Comparison of ENCODE assay signal across 19 cellular contexts in the genomic region with DNA sequence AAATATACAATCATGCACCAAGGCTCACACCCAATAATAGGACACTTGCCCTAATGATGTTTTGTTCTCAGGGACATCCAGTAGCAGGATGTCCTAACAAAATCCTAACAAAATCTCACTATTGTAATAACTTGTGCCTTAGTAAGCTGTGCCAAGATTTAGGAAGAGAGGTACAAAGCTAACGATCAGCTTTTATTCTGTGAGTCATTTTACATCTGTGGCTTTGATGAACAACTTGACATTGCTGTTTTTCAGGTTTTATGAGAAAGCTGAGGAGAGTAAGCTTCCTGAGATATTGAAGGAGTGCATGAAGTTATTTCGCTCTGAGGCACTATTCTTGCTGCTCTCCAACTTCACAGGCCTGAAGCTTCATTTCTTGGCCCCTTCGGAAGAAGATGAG. TPM values are rescaled to one million over a fixed set of nuclear protein-coding genes. Genes with fewer than 3 reads are reported as not detected.
DNase-seq lines count a peak whose midpoint lies in the region; ATAC-seq, FAIRE-seq and TF ChIP-seq lines count a peak whose summit lies in the region.
"Had no signal": no experiment of that assay in that cellular context is flagged by ENCODE, and none has a peak within 500 bp of the region (broad histone marks: within the 10 kb centered on the region; RNA-seq: fewer than 3 reads in every experiment).

No MANE protein-coding gene starts in this region.

- peak overlapping the region; percentile 70 for H3K27ac Mint-ChIP-seq in MCF 10A (ENCODE audit: low read depth, unreplicated experiment)
- H3K27ac Mint-ChIP-seq: HFFc6 had no signal

- TF ChIP-seq CTCF in MCF 10A (IDR thresholded peaks at IDR 0.05; ENCODE audit: unreplicated experiment) (no peak), breast epithelium (IDR thresholded peaks at IDR 0.05) (no peak), bronchial epithelial cell (IDR thresholded peaks at IDR 0.05; ENCODE audit: insufficient read depth, low read length, severe bottlenecking) (no peak), esophagus squamous epithelium (IDR thresholded peaks at IDR 0.05) (no peak), D721Med (IDR thresholded peaks at IDR 0.05; ENCODE audit: insufficient read depth, missing control alignments) (no peak)

- H3K27me3 ChIP-seq in breast epithelium (no peaks in the 10 kb centered on the region), bronchial epithelial cell (ENCODE audit: control insufficient read depth, insufficient read depth, low read length) (no peaks in the 10 kb centered on the region), esophagus squamous epithelium (no peaks in the 10 kb centered on the region)

- no peak overlapping the region for H3K4me3 Mint-ChIP-seq in MCF 10A (ENCODE audit: unreplicated experiment)
- H3K4me3 Mint-ChIP-seq: CD14-positive monocyte, HFFc6 had no signal

- 35 to 79% methylated on average over 3 of the region's 3 CpGs for WGBS in esophagus squamous epithelium, 2 donors

- H3K36me3 Mint-ChIP-seq in MCF 10A (ENCODE audit: insufficient read depth, unreplicated experiment): peaks cover 96% of the 10 kb centered on the region

- H3K4me1 Mint-ChIP-seq in MCF 10A (ENCODE audit: insufficient read depth, unreplicated experiment): peaks cover 3% of the 10 kb centered on the region
- H3K4me1 Mint-ChIP-seq: CD14-positive monocyte had no signal

- no peak for DNase-seq in MCF 10A (ENCODE audit: unreplicated experiment)
- no peak for DNase-seq in breast epithelium (ENCODE audit: low spot score in 2 of 2)
- DNase-seq in bronchial epithelial cell (ENCODE audit: low read depth): peak; percentile 80
- no peak for DNase-seq in esophagus squamous epithelium (lab: John Stamatoyannopoulos, UW)
- no peak for DNase-seq in D721Med (ENCODE audit: insufficient read length, low spot score)
- DNase-seq in SW 1271 (lab: John Stamatoyannopoulos, UW): no peak
- DNase-seq: COR-L47, DMS53, HFFc6, KG1, NCI-H1048, NCI-H1436 treated with DMSO at 0.1 percent for 48 hours, NCI-H2029 treated with DMSO at 0.1 percent for 48 hours, NCI-H2171 treated with DMSO at 0.1 percent for 48 hours, NCI-H774 had no signal

- BruUV-seq in MCF 10A (replicated peaks; lab: Mats Ljungman, UMichigan): no TSS peak

- H3K9me3 ChIP-seq in breast epithelium: no peaks in the 10 kb centered on the region
- no peaks in the 10 kb centered on the region for H3K9me3 ChIP-seq in esophagus squamous epithelium

- intact Hi-C loops in MCF 10A (cut with micrococcal nuclease): no loop called here
- intact Hi-C loops in breast epithelium (cut with DNase I; ENCODE audit: low total_unique reads): no loop called here
- intact Hi-C loops in esophagus squamous epithelium (cut with DNase I): no loop called here

- H3K4me3 ChIP-seq in breast epithelium (no peak overlapping the region), bronchial epithelial cell (ENCODE audit: low read depth, low read length) (no peak overlapping the region), esophagus squamous epithelium (peak overlapping the region in 1 of 4 donors; percentile 3)

- H3K27ac ChIP-seq in breast epithelium: no peak overlapping the region
- peak overlapping the region in 3 of 4 donors; percentile 38 to 68 (median 57) for H3K27ac ChIP-seq in esophagus squamous epithelium

- TF ChIP-seq POLR2A in breast epithelium (IDR thresholded peaks at IDR 0.05) (no peak), esophagus squamous epithelium (IDR thresholded peaks at IDR 0.05) (no peak)

- no peaks in the 10 kb centered on the region for H3K4me1 ChIP-seq in breast epithelium
- peaks cover 0 to 48% (median 4%) of the 10 kb centered on the region in 3 donors for H3K4me1 ChIP-seq in esophagus squamous epithelium

- CTCF ChIA-PET in MCF 10A (lab: Yijun Ruan, JAX): no interaction called here

- no peak for ATAC-seq in GM21423 (IDR thresholded peaks at IDR 0.05; ENCODE audit: unreplicated experiment)
- ATAC-seq: HepG2 had no signal

- no peaks in the 10 kb centered on the region for H3K9me3 Mint-ChIP-seq in MCF 10A (ENCODE audit: unreplicated experiment)
- H3K9me3 Mint-ChIP-seq: CD14-positive monocyte, HFFc6 had no signal

- H3K36me3 ChIP-seq in breast epithelium (no peaks in the 10 kb centered on the region), bronchial epithelial cell (ENCODE audit: control insufficient read depth, insufficient read depth, low read length) (peaks cover 29% of the 10 kb centered on the region), esophagus squamous epithelium (peaks cover 5 to 100% (median 46%) of the 10 kb centered on the region in 3 donors)

- POLR2A ChIA-PET in MCF 10A (lab: Yijun Ruan, JAX): interaction anchor here (1.2 to 1.7 kb wide), 2 partner anchors 11 to 19 kb away, joined by 5 read pairs; partner anchors contain the start of genes NUDT21 and OGFOD1

- FAIRE-seq in bronchial epithelial cell (lab: Jason Lieb, UNC) (no peak), D721Med (lab: Jason Lieb, UNC) (no peak)
- FAIRE-seq: GM19239, HepG2 had no signal

- no peaks in the 10 kb centered on the region for H3K27me3 Mint-ChIP-seq in MCF 10A (ENCODE audit: insufficient read depth, unreplicated experiment)

RNA-seq across cellular contexts. Expression of gene OGFOD1, which starts 18.9 kb away (rescaled TPM):
- total RNA-seq in MCF 10A (2022) (68.5 and 72.5 TPM in 2 replicates), breast epithelium (10 to 100 TPM; 21.4 to 36.3 (median 25.2) TPM), bronchial epithelial cell (30.0 and 63.5 TPM in 2 replicates), esophagus squamous epithelium (10 to 100 TPM; 28.8 to 58.3 (median 32.1) TPM)

RNA-seq across cellular contexts. Expression of gene NUDT21, which starts 19.1 kb away (rescaled TPM):
- total RNA-seq in MCF 10A (2022): 81.7 and 83.4 TPM in 2 replicates
- total RNA-seq in breast epithelium: 10 to 100 TPM; 53.9 to 65.3 (median 54.1) TPM
- total RNA-seq in bronchial epithelial cell: 41.5 and 45.8 TPM in 2 replicates
- total RNA-seq in esophagus squamous epithelium: 10 to 100 TPM; 39.4 to 55.5 (median 48.2) TPM

RNA-seq across cellular contexts. Expression of gene AMFR, which starts 44.9 kb away (rescaled TPM):
- total RNA-seq in MCF 10A (2022): 97.2 and 109 TPM in 2 replicates
- total RNA-seq in breast epithelium: 100 to 1,000 TPM; 156 to 205 (median 188) TPM
- 224 and 319 TPM in 2 replicates for total RNA-seq in bronchial epithelial cell
- 100 to 1,000 TPM in 2 of 4 donors, 10 to 100 TPM in 2; 69.9 to 133 (median 111) TPM for total RNA-seq in esophagus squamous epithelium

RNA-seq across cellular contexts. Expression of gene BBS2, which starts 49.6 kb away (rescaled TPM):
- total RNA-seq in MCF 10A (2022) (23.9 and 25.8 TPM in 2 replicates), breast epithelium (10 to 100 TPM; 42.6 to 80.5 (median 56.2) TPM), bronchial epithelial cell (31.6 and 46.6 TPM in 2 replicates), esophagus squamous epithelium (10 to 100 TPM; 15.2 to 60.8 (median 31.1) TPM)

Comparison
In these comparisons a context has a peak if more than half of its experiments do, and no peak if none do; other contexts are left out.
1. H3K27ac ChIP-seq: peak in esophagus squamous epithelium (3 of 4); none in breast epithelium (0 of 2).